1 cellular context compared by ENCODE assay signal in genomic region chr1:30733520-30733919, GRCh38.
TF ChIP-seq lines count a peak whose summit lies in the region.

No MANE protein-coding gene starts in this region.

TF ChIP-seq in H1, 55 proteins besides CTCF, POLR2A, EP300 and RAD21:
- TF ChIP-seq NRF1 (IDR thresholded peaks at IDR 0.05; ENCODE audit: low read depth, low read length): no peak
- no peak for TF ChIP-seq GTF2F1 (IDR thresholded peaks at IDR 0.05; ENCODE audit: borderline replicate concordance, low read depth, low read length)
- TF ChIP-seq BACH1 (IDR thresholded peaks at IDR 0.05; ENCODE audit: low read length): no peak
- no peak for TF ChIP-seq TAF1 (IDR thresholded peaks at IDR 0.05; ENCODE audit: low read depth, low read length)
- no peak for TF ChIP-seq PHF8 (conservative IDR thresholded peaks at IDR 0.05; ENCODE audit: low read depth, low read length)
